1 cellular context compared by ENCODE assay signal in the genomic region with DNA sequence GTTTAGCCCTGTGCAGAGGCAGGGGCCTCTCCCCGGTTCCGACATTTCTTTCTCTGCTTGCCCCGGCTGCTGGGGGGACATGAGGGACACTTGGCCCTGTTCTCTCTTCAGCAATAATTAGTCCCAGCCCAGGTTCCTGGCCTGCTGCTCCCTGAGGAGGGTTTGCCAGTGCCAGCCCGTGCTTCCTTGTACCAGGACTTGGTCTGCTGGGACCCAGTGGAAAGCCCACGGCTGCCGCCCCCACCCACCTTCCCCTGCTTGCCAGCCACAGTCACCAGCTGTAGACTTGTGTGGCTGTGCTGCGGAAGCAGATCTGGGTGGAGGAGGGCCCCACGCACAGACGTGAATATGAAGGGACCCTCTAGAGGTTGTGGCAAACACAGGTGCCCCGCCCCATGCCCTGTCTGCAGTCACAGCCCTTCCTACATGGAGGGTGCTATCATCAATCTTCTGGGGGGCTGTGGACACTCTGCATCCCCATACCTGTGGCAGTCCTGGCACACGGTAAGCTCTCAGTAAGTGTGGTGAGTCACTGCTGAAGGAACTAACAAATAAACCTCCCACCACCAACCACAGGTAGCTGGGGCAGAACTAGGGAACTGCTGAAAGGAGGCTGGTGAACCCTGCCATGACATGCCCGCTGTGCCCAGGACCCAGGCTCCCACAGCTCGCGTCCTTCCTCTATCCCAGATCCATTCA.
TF ChIP-seq lines count a peak whose summit lies in the region.

No MANE protein-coding gene starts in this region.

TF ChIP-seq in H1, 55 proteins besides CTCF, POLR2A, EP300 and RAD21:
- TF ChIP-seq GABPA (IDR thresholded peaks at IDR 0.05; ENCODE audit: borderline replicate concordance, insufficient read depth, low read length) (no peak), TCF12 (IDR thresholded peaks at IDR 0.05; ENCODE audit: low read depth, low read length) (no peak), NRF1 (IDR thresholded peaks at IDR 0.05; ENCODE audit: low read depth, low read length) (no peak), SP1 (IDR thresholded peaks at IDR 0.05; ENCODE audit: low read depth, low read length) (no peak), CHD2 (IDR thresholded peaks at IDR 0.05; ENCODE audit: low read length) (no peak), SAP30 (IDR thresholded peaks at IDR 0.05; ENCODE audit: insufficient read depth, insufficient replicate concordance, low read length) (no peak), KDM5A (IDR thresholded peaks at IDR 0.05; ENCODE audit: low read length) (no peak), HDAC2 (IDR thresholded peaks at IDR 0.05; ENCODE audit: borderline replicate concordance in 1 of 2, low read depth in 2 of 2, low read length in 2 of 2) (no peak), POLR2AphosphoS5 (IDR thresholded peaks at IDR 0.05; ENCODE audit: low read depth, low read length) (no peak), MAFK (IDR thresholded peaks at IDR 0.05; ENCODE audit: low read depth, low read length) (no peak)
